In genomic region chr1:184037849-184038591, GRCh38 we compare ENCODE assay signal across 8 cellular contexts. TPM values are rescaled to one million over a fixed set of nuclear protein-coding genes. Genes with fewer than 3 reads are reported as not detected.
DNase-seq lines count a peak whose midpoint lies in the region; ATAC-seq and TF ChIP-seq lines count a peak whose summit lies in the region.

No MANE protein-coding gene starts in this region.

- peaks cover 1 to 11% of the 10 kb centered on the region in 2 donors for H3K4me1 ChIP-seq in gastrocnemius medialis

- H3K4me3 ChIP-seq in SK-N-MC (peak overlapping the region; percentile 91), fibroblast of villous mesenchyme (ENCODE audit: low read depth, low read length) (peak overlapping the region; percentile 34), gastrocnemius medialis (peak overlapping the region; percentile 59 to 77 (median 68))

- H3K36me3 ChIP-seq in SK-N-MC (ENCODE audit: insufficient read depth, low read length) (no peaks in the 10 kb centered on the region), gastrocnemius medialis (no peaks in the 10 kb centered on the region)

- intact Hi-C loops in gastrocnemius medialis (cut with DNase I; ENCODE audit: low total_unique reads) = no loop called here

- H3K9me3 ChIP-seq in SK-N-MC (ENCODE audit: low read depth, low read length) (no peaks in the 10 kb centered on the region), gastrocnemius medialis (no peaks in the 10 kb centered on the region)

- H3K27ac ChIP-seq in SK-N-MC = peak overlapping the region; percentile 69
- H3K27ac ChIP-seq in gastrocnemius medialis = peak overlapping the region; percentile 67 to 80 (median 72)

- peak overlapping the region; percentile 88 for H3K9ac ChIP-seq in SK-N-MC (ENCODE audit: insufficient read length)

- DNase-seq in GM13976 (ENCODE audit: low spot score) (peak; percentile 16), SK-N-MC (ENCODE audit: low read depth, low spot score) (no peak), fibroblast of villous mesenchyme (ENCODE audit: low read depth) (no peak), gastrocnemius medialis (no peak), HK-2 (ENCODE audit: unreplicated experiment) (no peak)
- no peak for DNase-seq in stimulated activated naive CD4-positive, alpha-beta T cell (lab: John Stamatoyannopoulos, UW)
- DNase-seq in stimulated activated CD8-positive, alpha-beta memory T cell treated with anti-CD3 and anti-CD28 coated beads, Interleukin-4, amount 100 ng/mL, for 48 hours = no peak

- in situ Hi-C loops in GM13976 (cut with MboI; ENCODE audit: low sequenced_read_pairs, unreplicated experiment) (no loop called here), gastrocnemius medialis (cut with MboI; ENCODE audit: low sequenced_read_pairs in 4 of 4) (loop anchor here in 1 of 4 donors (25.0 kb wide), 1 partner anchor 376 kb away; the partner anchor contains the start of gene APOBEC4)

- no peak for ATAC-seq in gastrocnemius medialis
- no peak for ATAC-seq in GM18519 (IDR thresholded peaks at IDR 0.05; ENCODE audit: low FRiP score, unreplicated experiment)

- no peak for TF ChIP-seq CTCF in GM13976 (IDR thresholded peaks at IDR 0.05; ENCODE audit: borderline replicate concordance, control extremely low read depth, extremely low read depth, insufficient read depth, missing control alignments)
- TF ChIP-seq CTCF in fibroblast of villous mesenchyme (IDR thresholded peaks at IDR 0.05; ENCODE audit: insufficient read depth, low read depth, low read length) = no peak
- TF ChIP-seq CTCF in gastrocnemius medialis (IDR thresholded peaks at IDR 0.05 in 4 of 5, conservative IDR thresholded peaks at IDR 0.05 in 1 of 5) = no peak

- no peak for TF ChIP-seq POLR2A in gastrocnemius medialis (IDR thresholded peaks at IDR 0.05)

- no peaks in the 10 kb centered on the region for H3K27me3 ChIP-seq in gastrocnemius medialis

RNA-seq across cellular contexts. Expression of gene COLGALT2, which starts 0.5 kb away (rescaled TPM):
- total RNA-seq in fibroblast of villous mesenchyme (0.64 and 0.86 TPM in 2 replicates), gastrocnemius medialis (1 to 10 TPM; 2.0 to 3.6 (median 3.2) TPM)

RNA-seq across cellular contexts. Expression of gene TSEN15, which starts 13.5 kb away (rescaled TPM):
- total RNA-seq in fibroblast of villous mesenchyme (53.5 and 58.0 TPM in 2 replicates), gastrocnemius medialis (10 to 100 TPM; 22.8 to 69.6 (median 38.6) TPM)

Comparison
In these comparisons a context has a peak if more than half of its experiments do, and no peak if none do; other contexts are left out.
1. H3K4me3 ChIP-seq: peak in every context shown above with its lines; median percentile 91 in SK-N-MC; 68 in gastrocnemius medialis; 34 in fibroblast of villous mesenchyme.